ENCODE assay signal across 4 cellular contexts in genomic region chr2:87674729-87675128, GRCh38.
DNase-seq lines count a peak whose midpoint lies in the region; ATAC-seq and TF ChIP-seq lines count a peak whose summit lies in the region.
"Not testable (repeated sequence)": the region's sequence is repeated elsewhere in the genome, so short reads cannot be mapped to it uniquely, and the experiment has no call there.

No MANE protein-coding gene starts in this region.

- H3K4me1 ChIP-seq in heart left ventricle: not testable (repeated sequence)

- not testable (repeated sequence) for TF ChIP-seq POLR2A in heart left ventricle (IDR thresholded peaks at IDR 0.05)

- DNase-seq in dermis blood vessel endothelial cell: peak; percentile 20
- not testable (repeated sequence) for DNase-seq in Right ventricle myocardium inferior (ENCODE audit: missing footprints); heart left ventricle; left ventricle myocardium superior

- not testable (repeated sequence) for H3K9me3 ChIP-seq in heart left ventricle

- WGBS in heart left ventricle, 4 donors: 50 to 86% (median 55%) methylated on average over 1 of the region's 2 CpGs

- not testable (repeated sequence) for H3K27me3 ChIP-seq in heart left ventricle

- peak overlapping the region in 2 of 12 donors; percentile 46 to 57 for H3K27ac ChIP-seq in heart left ventricle

- TF ChIP-seq CTCF in heart left ventricle (IDR thresholded peaks at IDR 0.05): not testable (repeated sequence)

- intact Hi-C loops in Right ventricle myocardium inferior (cut with DNase I); heart left ventricle (cut with DNase I); left ventricle myocardium superior (cut with micrococcal nuclease): not testable (repeated sequence)

- ATAC-seq in Right ventricle myocardium inferior (peak; percentile 39), heart left ventricle (peak; percentile 13 to 50 (median 28)), left ventricle myocardium superior (peak; percentile 66)

- not testable (repeated sequence) for H3K36me3 ChIP-seq in heart left ventricle

- H3K4me3 ChIP-seq in heart left ventricle: not testable (repeated sequence)
